8 cellular contexts compared by ENCODE assay signal in the genomic region with DNA sequence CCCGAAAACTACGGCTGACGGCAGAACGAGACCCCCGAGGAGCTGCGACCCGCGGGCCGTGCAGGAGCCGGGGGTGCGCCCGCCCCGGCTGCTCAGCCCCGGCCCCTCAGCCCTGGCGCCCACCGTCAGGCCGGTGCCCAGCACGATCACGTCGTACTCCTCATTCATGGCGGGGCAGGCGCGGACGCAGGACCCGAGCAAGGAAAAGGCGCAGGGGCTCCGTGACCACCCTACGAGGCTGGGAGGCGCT. TPM values are rescaled to one million over a fixed set of nuclear protein-coding genes. Genes with fewer than 3 reads are reported as not detected.
DNase-seq lines count a peak whose midpoint lies in the region; ATAC-seq and TF ChIP-seq lines count a peak whose summit lies in the region.

No MANE protein-coding gene starts in this region.

- H3K27me3 ChIP-seq in SJCRH30: no peaks in the 10 kb centered on the region

- H3K4me1 ChIP-seq in SJCRH30: no peaks in the 10 kb centered on the region

- no peak for DNase-seq in SJCRH30
- no peak for DNase-seq in fibroblast of villous mesenchyme (ENCODE audit: low read depth)
- DNase-seq in retinal pigment epithelial cell (ENCODE audit: low read depth): no peak
- DNase-seq in mucosa of gallbladder (ENCODE audit: low spot score): no peak
- DNase-seq in COR-L47 (lab: John Stamatoyannopoulos, UW): no peak

- peak overlapping the region; percentile 96 for H3K27ac ChIP-seq in SJCRH30

- ATAC-seq in GM18858 (IDR thresholded peaks at IDR 0.05; ENCODE audit: unreplicated experiment): peak; percentile 9
- peak; percentile 23 for ATAC-seq in HG02763 (IDR thresholded peaks at IDR 0.05; ENCODE audit: unreplicated experiment)
- ATAC-seq in GM18520 (IDR thresholded peaks at IDR 0.05; ENCODE audit: unreplicated experiment): no peak

- no peaks in the 10 kb centered on the region for H3K9me3 ChIP-seq in SJCRH30 (replicated peaks)

- H3K4me3 ChIP-seq in SJCRH30: peak overlapping the region; percentile 100
- peak overlapping the region; percentile 74 for H3K4me3 ChIP-seq in fibroblast of villous mesenchyme (ENCODE audit: low read depth, low read length)
- peak overlapping the region; percentile 94 for H3K4me3 ChIP-seq in retinal pigment epithelial cell (ENCODE audit: low read length)

- no peaks in the 10 kb centered on the region; the same call in none of the 2 replicates for H3K36me3 ChIP-seq in SJCRH30

- TF ChIP-seq CTCF in fibroblast of villous mesenchyme (IDR thresholded peaks at IDR 0.05; ENCODE audit: insufficient read depth, low read depth, low read length): no peak
- no peak for TF ChIP-seq CTCF in retinal pigment epithelial cell (conservative IDR thresholded peaks at IDR 0.05; ENCODE audit: low read depth, low read length)

RNA-seq across cellular contexts. Expression of gene GDI2, which starts 0.2 kb away (rescaled TPM):
- 283 and 291 TPM in 2 replicates for total RNA-seq in SJCRH30 (2014; rRNA removed; shearing (Covaris generic))
- total RNA-seq in fibroblast of villous mesenchyme (546 and 615 TPM in 2 replicates), mucosa of gallbladder (205 TPM)
